Comparison of ENCODE assay signal across 35 cellular contexts in genomic region chr2:200242553-200242952, GRCh38.
"Had no signal": no experiment of that assay in that cellular context is flagged by ENCODE, and none has a peak within 500 bp of the region (broad histone marks: within the 10 kb centered on the region; RNA-seq: fewer than 3 reads in every experiment).

No MANE protein-coding gene starts in this region.

- H3K9me3 Mint-ChIP-seq: activated CD4-positive, alpha-beta memory T cell treated with anti-CD3 and anti-CD28 coated beads, Interleukin-2, amount 10 ng/mL, durations not matched to agents 7 days and 5 days; activated naive CD4-positive, alpha-beta T cell treated with anti-CD3 and anti-CD28 coated beads, Interleukin-2, amount 10 ng/mL, durations not matched to agents 7 days and 5 days; activated naive CD8-positive, alpha-beta T cell treated with anti-CD3 and anti-CD28 coated beads, Interleukin-2, amount 50 U/mL, for 24 hours; brain had no signal

- H3K36me3 Mint-ChIP-seq: activated CD8-positive, alpha-beta memory T cell treated with anti-CD3 and anti-CD28 coated beads, Interleukin-2, amount 10 ng/mL, durations not matched to agents 7 days and 5 days; activated naive CD4-positive, alpha-beta T cell treated with anti-CD3 and anti-CD28 coated beads, Interleukin-2, amount 10 ng/mL, durations not matched to agents 7 days and 5 days; activated naive CD8-positive, alpha-beta T cell; brain had no signal

- H3K27ac Mint-ChIP-seq: activated CD4-positive, alpha-beta memory T cell treated with anti-CD3 and anti-CD28 coated beads, Interleukin-2, amount 10 ng/mL, durations not matched to agents 7 days and 5 days; activated CD8-positive, alpha-beta memory T cell treated with anti-CD3 and anti-CD28 coated beads, Interleukin-2, amount 10 ng/mL, durations not matched to agents 7 days and 5 days; activated naive CD4-positive, alpha-beta T cell treated with anti-CD3 and anti-CD28 coated beads, Interleukin-2, amount 10 ng/mL, durations not matched to agents 7 days and 5 days; activated naive CD8-positive, alpha-beta T cell; activated naive CD8-positive, alpha-beta T cell treated with anti-CD3 and anti-CD28 coated beads, Interleukin-2, amount 50 U/mL, for 24 hours had no signal

- H3K4me3 Mint-ChIP-seq: activated CD4-positive, alpha-beta memory T cell treated with anti-CD3 and anti-CD28 coated beads, Interleukin-2, amount 10 ng/mL, durations not matched to agents 7 days and 5 days; activated CD8-positive, alpha-beta memory T cell treated with anti-CD3 and anti-CD28 coated beads, Interleukin-2, amount 10 ng/mL, durations not matched to agents 7 days and 5 days; activated naive CD4-positive, alpha-beta T cell treated with anti-CD3 and anti-CD28 coated beads, Interleukin-2, amount 10 ng/mL, durations not matched to agents 7 days and 5 days; activated naive CD8-positive, alpha-beta T cell; activated naive CD8-positive, alpha-beta T cell treated with anti-CD3 and anti-CD28 coated beads, Interleukin-2, amount 50 U/mL, for 24 hours; brain had no signal

- DNase-seq: activated CD4-positive, alpha-beta memory T cell treated with anti-CD3 and anti-CD28 coated beads, Interleukin-2, amount 10 ng/mL, durations not matched to agents 7 days and 5 days; activated CD4-positive, alpha-beta T cell treated with anti-CD3 and anti-CD28 coated beads for 1 hour; activated CD4-positive, alpha-beta T cell treated with anti-CD3 and anti-CD28 coated beads for 48 hours; activated CD4-positive, CD25-positive, alpha-beta regulatory T cell; activated CD8-positive, alpha-beta memory T cell treated with anti-CD3 and anti-CD28 coated beads for 24 hours; activated CD8-positive, alpha-beta memory T cell treated with anti-CD3 and anti-CD28 coated beads, Interleukin-2, amount 10 ng/mL, durations not matched to agents 7 days and 5 days; activated CD8-positive, alpha-beta memory T cell treated with anti-CD3 and anti-CD28 coated beads, Interleukin-2, amount 50 U/mL, for 48 hours; activated effector memory CD4-positive, alpha-beta T cell treated with Interleukin-2 at 50 U/mL for 16 hours; activated naive CD4-positive, alpha-beta T cell treated with anti-CD3 and anti-CD28 coated beads, Interleukin-2, amount 10 ng/mL, durations not matched to agents 7 days and 5 days; activated naive CD8-positive, alpha-beta T cell treated with anti-CD3 and anti-CD28 coated beads, Interleukin-2, amount 50 U/mL, for 24 hours; activated T-cell treated with anti-CD3 and anti-CD28 coated beads, Interleukin-2, amount 50 U/mL, for 48 hours; anterior cingulate cortex; caudate nucleus; cerebellar nuclear complex; NCI-H1092 treated with DMSO at 0.1 percent for 48 hours; NCI-H1436; NCI-H1694; NCI-H1930; NCI-H2107; NCI-H345; NCI-H510A; NCI-H526; NCI-H82; NK-92 treated with Interleukin-12 subunit alpha and Interleukin-12 subunit beta, amount 100 ng/mL, for 24 hours; PC-3; Peyer's patch; RPMI8226; SIG-M5; SW 1271; T-helper 1 cell; T-helper 2 cell; T1000; WERI-Rb-1 had no signal
